ENCODE assay signal across 18 cellular contexts in the genomic region with DNA sequence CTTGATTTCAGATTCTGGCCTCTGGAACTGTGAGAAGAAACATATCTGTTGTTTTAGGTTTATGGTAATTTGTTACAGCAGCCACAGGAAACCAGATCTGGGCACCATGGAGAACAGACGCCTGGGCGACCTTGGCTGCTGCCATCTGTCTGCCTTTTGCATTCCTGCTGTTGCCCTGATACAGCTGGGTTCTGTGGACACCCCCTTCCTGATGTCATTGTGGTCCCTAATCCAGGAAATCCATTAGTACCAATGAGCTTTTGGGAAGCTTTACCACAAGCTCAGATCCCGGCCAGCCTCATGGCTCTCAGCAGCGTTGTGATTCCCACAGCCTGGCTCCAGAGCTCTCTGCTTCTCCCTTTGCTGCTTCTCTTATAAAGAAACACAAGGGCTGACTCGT.
DNase-seq lines count a peak whose midpoint lies in the region; ATAC-seq and TF ChIP-seq lines count a peak whose summit lies in the region.
"Had no signal": no experiment of that assay in that cellular context is flagged by ENCODE, and none has a peak within 500 bp of the region (broad histone marks: within the 10 kb centered on the region; RNA-seq: fewer than 3 reads in every experiment).

No MANE protein-coding gene starts in this region.

- H3K27me3 ChIP-seq in SJCRH30 (no peaks in the 10 kb centered on the region), esophagus squamous epithelium (no peaks in the 10 kb centered on the region)
- H3K27me3 ChIP-seq: BLaER1 treated with 17β-estradiol and CSF1 and Interleukin-3, amounts not matched to agents 10 nM and 100 nM had no signal

- no peak overlapping the region for H3K4me3 Mint-ChIP-seq in type B pancreatic cell

- H3K9me3 ChIP-seq in SJCRH30 (replicated peaks) (no peaks in the 10 kb centered on the region), esophagus squamous epithelium (no peaks in the 10 kb centered on the region)
- H3K9me3 ChIP-seq: BLaER1 treated with 17β-estradiol and CSF1 and Interleukin-3, amounts not matched to agents 10 nM and 100 nM had no signal

- intact Hi-C loops in esophagus squamous epithelium (cut with DNase I), result no loop called here

- no peaks in the 10 kb centered on the region for H3K27me3 Mint-ChIP-seq in type B pancreatic cell

- TF ChIP-seq CTCF in esophagus squamous epithelium (IDR thresholded peaks at IDR 0.05) (no peak), type B pancreatic cell (conservative IDR thresholded peaks at IDR 0.05) (no peak)

- H3K27ac ChIP-seq in SJCRH30 (peak overlapping the region; percentile 79), esophagus squamous epithelium (no peak overlapping the region)
- H3K27ac ChIP-seq: BLaER1 treated with 17β-estradiol and CSF1 and Interleukin-3, amounts not matched to agents 10 nM and 100 nM had no signal

- H3K4me1 ChIP-seq in SJCRH30 (peaks cover 38% of the 10 kb centered on the region), esophagus squamous epithelium (no peaks in the 10 kb centered on the region)

- TF ChIP-seq POLR2A in esophagus squamous epithelium (IDR thresholded peaks at IDR 0.05), result no peak

- 70 to 83% methylated on average over 5 of the region's 5 CpGs for WGBS in esophagus squamous epithelium, 2 donors

- no peak overlapping the region for H3K27ac Mint-ChIP-seq in type B pancreatic cell

- DNase-seq in D341Med (ENCODE audit: low spot score) (peak; percentile 49), NCI-H1694 (lab: John Stamatoyannopoulos, UW) (peak; percentile 8), SJCRH30 (peak; percentile 79 to 88), myocyte (ENCODE audit: low read depth) (peak; percentile 80), 8988T (no peak), esophagus squamous epithelium (lab: John Stamatoyannopoulos, UW) (no peak), type B pancreatic cell (ENCODE audit: extremely low spot score, unreplicated experiment) (no peak)
- DNase-seq: H7; NCI-H1105 treated with DMSO at 0.1 percent for 48 hours; NCI-H187 treated with DMSO at 0.1 percent for 48 hours; NCI-H345; NCI-H526 treated with DMSO at 0.1 percent for 48 hours; NK-92 treated with Interleukin-12 subunit alpha and Interleukin-12 subunit beta, amount 100 ng/mL, for 24 hours; SW 1271 had no signal

- peaks cover 25% of the 10 kb centered on the region for H3K36me3 Mint-ChIP-seq in type B pancreatic cell

- no peaks in the 10 kb centered on the region for H3K9me3 Mint-ChIP-seq in type B pancreatic cell

- H3K4me1 Mint-ChIP-seq in type B pancreatic cell (ENCODE audit: unreplicated experiment), result no peaks in the 10 kb centered on the region

- H3K4me3 ChIP-seq in SJCRH30 (no peak overlapping the region), esophagus squamous epithelium (no peak overlapping the region)
- H3K4me3 ChIP-seq: BLaER1 treated with 17β-estradiol and CSF1 and Interleukin-3, amounts not matched to agents 10 nM and 100 nM; K562 had no signal

- H3K36me3 ChIP-seq in SJCRH30 (peaks cover 12% of the 10 kb centered on the region), esophagus squamous epithelium (peaks cover 0 to 44% (median 7%) of the 10 kb centered on the region in 3 donors)
- H3K36me3 ChIP-seq: BLaER1 treated with 17β-estradiol and CSF1 and Interleukin-3, amounts not matched to agents 10 nM and 100 nM had no signal

- ATAC-seq in HG03139 (IDR thresholded peaks at IDR 0.05; ENCODE audit: unreplicated experiment), result no peak
- ATAC-seq: Right ventricle myocardium inferior had no signal

Comparison
In these comparisons a context has a peak if more than half of its experiments do, and no peak if none do; other contexts are left out.
1. DNase-seq: peak in D341Med (single experiment), NCI-H1694 (single experiment), SJCRH30 (2 of 2) and myocyte (single experiment); none in 8988T (single experiment), esophagus squamous epithelium (single experiment) and type B pancreatic cell (single experiment).